1 cellular context compared by ENCODE assay signal in genomic region chr18:76979111-76979751, GRCh38.
TF ChIP-seq lines count a peak whose summit lies in the region.

No MANE protein-coding gene starts in this region.

TF ChIP-seq in GM23338, 12 proteins besides CTCF, POLR2A, EP300 and RAD21 (continued from another document):
- TF ChIP-seq ZNF462 (CRISPR knock-in tag; IDR thresholded peaks at IDR 0.05) (no peak), JUNB (IDR thresholded peaks at IDR 0.05; ENCODE audit: unreplicated experiment) (no peak)
TF ChIP-seq in GM23338: peak in this region for 0.
